In the genomic region with DNA sequence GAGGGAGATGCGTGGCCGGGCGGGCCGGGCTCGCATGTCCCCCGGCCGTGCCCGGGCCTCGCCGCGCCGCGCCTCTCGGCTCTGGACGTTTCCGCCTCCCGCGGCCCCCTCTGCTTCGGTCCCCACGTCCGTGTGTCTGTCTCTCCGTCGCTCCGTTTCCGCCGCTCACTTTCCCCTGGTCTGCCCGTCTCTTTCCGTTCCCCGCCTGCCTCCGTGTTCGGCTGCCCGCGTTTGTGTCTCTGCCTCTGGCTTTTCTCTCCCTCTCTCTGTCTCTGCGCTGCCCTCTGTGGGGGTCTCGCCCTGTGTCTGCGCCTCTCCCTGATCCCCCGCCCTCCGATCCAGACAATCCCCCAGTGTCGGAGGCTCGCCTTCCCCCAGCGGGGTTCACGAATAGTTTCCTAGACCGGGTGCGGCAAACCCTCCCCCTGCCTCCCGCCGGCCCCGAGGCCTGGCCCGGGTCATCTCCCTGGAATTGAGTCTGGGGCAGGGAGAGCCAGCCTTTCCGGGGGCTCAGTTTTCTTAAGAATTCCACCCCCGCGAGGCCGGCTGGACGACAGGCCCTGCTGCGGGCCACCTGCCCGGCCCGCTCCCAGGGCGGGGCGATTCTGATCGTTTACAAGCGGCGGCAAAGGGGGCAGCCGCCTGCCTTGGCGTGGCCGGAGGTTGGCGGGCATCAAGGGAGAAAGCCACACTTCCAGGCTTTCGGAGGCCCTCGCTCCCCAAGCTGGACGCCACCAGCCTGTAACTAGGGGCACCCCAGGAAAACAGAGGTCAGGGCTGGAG, we compare ENCODE assay signal across 8 cellular contexts. TPM values are rescaled to one million over a fixed set of nuclear protein-coding genes. Genes with fewer than 3 reads are reported as not detected.
A peak's percentile ranks its signal among the peaks of the same experiment; 100 is the strongest.
DNase-seq lines count a peak whose midpoint lies in the region; ATAC-seq and TF ChIP-seq lines count a peak whose summit lies in the region.

No MANE protein-coding gene starts in this region.

- H3K27ac ChIP-seq in left lung, result peak overlapping the region; percentile 68 to 79

- peaks cover 24% of the 10 kb centered on the region for H3K27me3 Mint-ChIP-seq in T-helper 1 cell treated with Interleukin-12 subunit alpha and Interleukin-12 subunit beta and Interleukin-4 antibody, amounts not matched to agents 30 μg/mL and 1 μg/mL, for 36 hours (ENCODE audit: low read depth)

- H3K9me3 Mint-ChIP-seq in T-helper 1 cell treated with Interleukin-12 subunit alpha and Interleukin-12 subunit beta and Interleukin-4 antibody, amounts not matched to agents 30 μg/mL and 1 μg/mL, for 36 hours, result no peaks in the 10 kb centered on the region

- peaks cover 6 to 68% of the 10 kb centered on the region in 2 donors for H3K27me3 ChIP-seq in left lung

- peak; percentile 11 for ATAC-seq in left lung
- ATAC-seq in GM21390 (IDR thresholded peaks at IDR 0.05; ENCODE audit: unreplicated experiment), result no peak
- ATAC-seq in GM18867 (IDR thresholded peaks at IDR 0.05; ENCODE audit: unreplicated experiment), result no peak

- H3K4me3 ChIP-seq in left lung, result peak overlapping the region; percentile 50 to 55

- H3K36me3 Mint-ChIP-seq in T-helper 1 cell treated with Interleukin-12 subunit alpha and Interleukin-12 subunit beta and Interleukin-4 antibody, amounts not matched to agents 30 μg/mL and 1 μg/mL, for 36 hours (ENCODE audit: low read depth), result no peaks in the 10 kb centered on the region

- no peaks in the 10 kb centered on the region for H3K36me3 ChIP-seq in left lung

- TF ChIP-seq CTCF in left lung (IDR thresholded peaks at IDR 0.05), result no peak

- DNase-seq in NCI-H82 (lab: John Stamatoyannopoulos, UW), result peak; percentile 58
- DNase-seq in NCI-H82 treated with DMSO at 0.1 percent for 48 hours (lab: John Stamatoyannopoulos, UW; ENCODE audit: unreplicated experiment), result no peak
- peak; percentile 34 for DNase-seq in central memory CD4-positive, alpha-beta T cell
- no peak for DNase-seq in left lung
- peak; percentile 22 to 23 for DNase-seq in stimulated activated CD8-positive, alpha-beta memory T cell treated with anti-CD3 and anti-CD28 coated beads, Interleukin-7, amount 100 ng/mL, for 1 hour (ENCODE audit: low read depth in 2 of 2)

- H3K4me3 Mint-ChIP-seq in T-helper 1 cell treated with Interleukin-12 subunit alpha and Interleukin-12 subunit beta and Interleukin-4 antibody, amounts not matched to agents 30 μg/mL and 1 μg/mL, for 36 hours, result peak overlapping the region; percentile 91

- H3K4me1 Mint-ChIP-seq in T-helper 1 cell treated with Interleukin-12 subunit alpha and Interleukin-12 subunit beta and Interleukin-4 antibody, amounts not matched to agents 30 μg/mL and 1 μg/mL, for 36 hours (ENCODE audit: low read depth), result peaks cover 31% of the 10 kb centered on the region

- H3K9me3 ChIP-seq in left lung, result no peaks in the 10 kb centered on the region

- H3K27ac Mint-ChIP-seq in T-helper 1 cell treated with Interleukin-12 subunit alpha and Interleukin-12 subunit beta and Interleukin-4 antibody, amounts not matched to agents 30 μg/mL and 1 μg/mL, for 36 hours, result peak overlapping the region; percentile 78

- peaks cover 0 to 37% of the 10 kb centered on the region in 2 donors for H3K4me1 ChIP-seq in left lung

- intact Hi-C loops in left lung (cut with DNase I), result loop anchor here in 1 of 2 donors (10.0 kb wide), 1 partner anchor 150 kb away; no protein-coding TSS in a partner anchor

RNA-seq across cellular contexts. Expression of gene NBL1, which starts 0.8 kb away (rescaled TPM):
- 100 to 1,000 TPM in 1 of 2 donors, 10 to 100 TPM in 1; 90.4 to 180 TPM for total RNA-seq in left lung

RNA-seq across cellular contexts. Expression of gene HTR6, which starts 19.7 kb away (rescaled TPM):
- not detected for total RNA-seq in left lung

Comparison
In these comparisons a context has a peak if more than half of its experiments do, and no peak if none do; other contexts are left out.
1. DNase-seq: peak in NCI-H82 (single experiment), central memory CD4-positive, alpha-beta T cell (single experiment) and stimulated activated CD8-positive, alpha-beta memory T cell treated with anti-CD3 and anti-CD28 coated beads, Interleukin-7, amount 100 ng/mL, for 1 hour (2 of 2); none in NCI-H82 treated with DMSO at 0.1 percent for 48 hours (single experiment) and left lung (0 of 2).